ENCODE assay signal across 9 cellular contexts in the genomic region with DNA sequence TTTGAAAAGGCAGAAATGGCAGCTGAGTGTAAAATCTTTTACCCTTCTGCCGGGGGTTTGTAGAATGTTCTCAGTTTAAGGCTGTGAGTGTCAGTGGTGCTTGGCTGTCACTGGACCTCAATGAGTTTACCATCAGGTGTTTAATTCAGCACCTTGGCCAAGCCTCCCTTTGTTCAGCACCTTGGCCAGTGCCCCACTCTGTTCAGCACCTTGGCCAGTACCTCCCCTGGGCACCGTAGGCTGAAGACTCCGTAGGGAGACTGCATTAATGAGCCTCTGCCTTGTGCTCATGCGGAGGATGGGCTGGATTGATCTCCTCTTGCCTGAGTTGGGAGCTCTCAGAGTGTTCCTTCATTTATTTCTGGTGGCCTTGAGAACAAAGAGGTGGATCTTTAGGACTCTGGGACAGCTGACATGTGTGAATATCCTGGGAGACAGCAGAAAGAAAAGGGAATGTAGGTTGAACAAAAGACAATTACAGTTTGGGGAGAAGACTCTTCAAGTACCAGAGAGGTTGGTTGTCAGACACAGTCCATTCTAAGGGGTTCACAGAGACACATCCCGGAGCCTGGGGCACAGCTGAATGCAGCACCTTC. TPM values are rescaled to one million over a fixed set of nuclear protein-coding genes. Genes with fewer than 3 reads are reported as not detected.
A peak's percentile ranks its signal among the peaks of the same experiment; 100 is the strongest.
DNase-seq lines count a peak whose midpoint lies in the region; ATAC-seq and TF ChIP-seq lines count a peak whose summit lies in the region.
"Had no signal": no experiment of that assay in that cellular context is flagged by ENCODE, and none has a peak within 500 bp of the region (broad histone marks: within the 10 kb centered on the region; RNA-seq: fewer than 3 reads in every experiment).

No MANE protein-coding gene starts in this region.

- no peaks in the 10 kb centered on the region for H3K36me3 Mint-ChIP-seq in GM23338 (ENCODE audit: low read depth)
- no peaks in the 10 kb centered on the region for H3K36me3 Mint-ChIP-seq in stimulated activated effector memory CD8-positive, alpha-beta T cell treated with anti-CD3 and anti-CD28 coated beads, Interleukin-12 subunit alpha, Interleukin-12 subunit beta, amount 100 ng/mL, for 72 hours

- H3K9me3 Mint-ChIP-seq in GM23338, result no peaks in the 10 kb centered on the region; the same call in 2 of the 3 replicates
- H3K9me3 Mint-ChIP-seq in stimulated activated effector memory CD8-positive, alpha-beta T cell treated with anti-CD3 and anti-CD28 coated beads, Interleukin-12 subunit alpha, Interleukin-12 subunit beta, amount 100 ng/mL, for 72 hours, result peaks cover 5% of the 10 kb centered on the region
- H3K9me3 Mint-ChIP-seq: nephron had no signal

- H3K79me2 ChIP-seq in GM23338 (replicated peaks; ENCODE audit: insufficient read depth), result no peaks in the 10 kb centered on the region

- no peaks in the 10 kb centered on the region for H3F3A ChIP-seq in GM23338 (replicated peaks; ENCODE audit: low read depth)

- CTCF ChIA-PET in RWPE1 (lab: Yijun Ruan, JAX), result interaction anchor here (0.6 kb wide), 1 partner anchor 116 kb away, joined by 3 read pairs; no protein-coding TSS in a partner anchor

- no peak for TF ChIP-seq CTCF in GM23338 (conservative IDR thresholded peaks at IDR 0.05; ENCODE audit: low read depth in 2 of 2)
- no peak for TF ChIP-seq CTCF in RWPE1 (conservative IDR thresholded peaks at IDR 0.05; ENCODE audit: low read depth)
- no peak for TF ChIP-seq CTCF in gastrocnemius medialis (IDR thresholded peaks at IDR 0.05 in 4 of 5, conservative IDR thresholded peaks at IDR 0.05 in 1 of 5)

- ATAC-seq in GM23338, result peak; percentile 99
- ATAC-seq in stimulated activated effector memory CD8-positive, alpha-beta T cell treated with anti-CD3 and anti-CD28 coated beads, Interleukin-12 subunit alpha, Interleukin-12 subunit beta, amount 100 ng/mL, for 72 hours, result peak; percentile 62
- no peak for ATAC-seq in HG03097 (IDR thresholded peaks at IDR 0.05; ENCODE audit: low FRiP score, unreplicated experiment)
- no peak for ATAC-seq in gastrocnemius medialis

- POLR2A ChIA-PET in RWPE1 (lab: Yijun Ruan, JAX; ENCODE audit: low non-redundant PET), result no interaction called here

- H3K4me2 ChIP-seq in GM23338, result no peak overlapping the region

- H3K4me3 Mint-ChIP-seq in GM23338, result no peak overlapping the region
- no peak overlapping the region for H3K4me3 Mint-ChIP-seq in stimulated activated effector memory CD8-positive, alpha-beta T cell treated with anti-CD3 and anti-CD28 coated beads, Interleukin-12 subunit alpha, Interleukin-12 subunit beta, amount 100 ng/mL, for 72 hours
- H3K4me3 Mint-ChIP-seq: nephron had no signal

- H3K27ac ChIP-seq in GM23338 (ENCODE audit: low read depth) (no peak overlapping the region), RWPE1 (no peak overlapping the region), gastrocnemius medialis (no peak overlapping the region)

- H3K4me1 ChIP-seq in GM23338 (ENCODE audit: insufficient read depth) (no peaks in the 10 kb centered on the region), gastrocnemius medialis (no peaks in the 10 kb centered on the region)

- intact Hi-C loops in gastrocnemius medialis (cut with DNase I; ENCODE audit: low total_unique reads), result no loop called here

- H3K27me3 ChIP-seq in GM23338 (ENCODE audit: insufficient read depth) (no peaks in the 10 kb centered on the region), gastrocnemius medialis (no peaks in the 10 kb centered on the region)

- H4K20me1 ChIP-seq in GM23338 (replicated peaks; ENCODE audit: insufficient read depth), result peaks cover 4% of the 10 kb centered on the region; the same call in 1 of the 2 replicates

- in situ Hi-C loops in gastrocnemius medialis (cut with MboI; ENCODE audit: low sequenced_read_pairs in 4 of 4), result no loop called here

- no peaks in the 10 kb centered on the region for H3K36me3 ChIP-seq in GM23338 (ENCODE audit: insufficient read depth)
- no peaks in the 10 kb centered on the region for H3K36me3 ChIP-seq in gastrocnemius medialis

- DNase-seq in GM23338 (ENCODE audit: low spot score) (peak; percentile 84), RWPE1 (ENCODE audit: low spot score) (peak; percentile 74), amniotic epithelial cell (ENCODE audit: low read depth) (peak; percentile 46), left kidney (ENCODE audit: low read depth, low spot score) (peak; percentile 89), gastrocnemius medialis (no peak), putamen (ENCODE audit: low spot score) (no peak)
- peak; percentile 37 to 69 for DNase-seq in stimulated activated effector memory CD8-positive, alpha-beta T cell treated with anti-CD3 and anti-CD28 coated beads, Interleukin-12 subunit alpha, Interleukin-12 subunit beta, amount 100 ng/mL, for 72 hours (ENCODE audit: low spot score in 2 of 2)

- no peak for TF ChIP-seq POLR2A in gastrocnemius medialis (IDR thresholded peaks at IDR 0.05)

- H3K27me3 Mint-ChIP-seq in GM23338 (ENCODE audit: insufficient read depth, low read depth, poor library complexity), result peaks cover 11% of the 10 kb centered on the region

- H3K4me1 Mint-ChIP-seq in GM23338, result no peaks in the 10 kb centered on the region; the same call in 2 of the 3 replicates
- no peaks in the 10 kb centered on the region for H3K4me1 Mint-ChIP-seq in stimulated activated effector memory CD8-positive, alpha-beta T cell treated with anti-CD3 and anti-CD28 coated beads, Interleukin-12 subunit alpha, Interleukin-12 subunit beta, amount 100 ng/mL, for 72 hours
- H3K4me1 Mint-ChIP-seq: nephron had no signal

- H3K4me3 ChIP-seq in GM23338 (no peak overlapping the region), gastrocnemius medialis (no peak overlapping the region)

- H3K9me2 ChIP-seq in GM23338 (ENCODE audit: insufficient read depth), result no peaks in the 10 kb centered on the region

- no peak overlapping the region for H3K27ac Mint-ChIP-seq in GM23338
- H3K27ac Mint-ChIP-seq in stimulated activated effector memory CD8-positive, alpha-beta T cell treated with anti-CD3 and anti-CD28 coated beads, Interleukin-12 subunit alpha, Interleukin-12 subunit beta, amount 100 ng/mL, for 72 hours, result no peak overlapping the region
- H3K27ac Mint-ChIP-seq: nephron had no signal

- no peak overlapping the region for H2AFZ ChIP-seq in GM23338

- no peaks in the 10 kb centered on the region for H3K9me3 ChIP-seq in gastrocnemius medialis

TF ChIP-seq in GM23338, 12 proteins besides CTCF, POLR2A, EP300 and RAD21 (continues in another document):
- TF ChIP-seq, protein P1, sequence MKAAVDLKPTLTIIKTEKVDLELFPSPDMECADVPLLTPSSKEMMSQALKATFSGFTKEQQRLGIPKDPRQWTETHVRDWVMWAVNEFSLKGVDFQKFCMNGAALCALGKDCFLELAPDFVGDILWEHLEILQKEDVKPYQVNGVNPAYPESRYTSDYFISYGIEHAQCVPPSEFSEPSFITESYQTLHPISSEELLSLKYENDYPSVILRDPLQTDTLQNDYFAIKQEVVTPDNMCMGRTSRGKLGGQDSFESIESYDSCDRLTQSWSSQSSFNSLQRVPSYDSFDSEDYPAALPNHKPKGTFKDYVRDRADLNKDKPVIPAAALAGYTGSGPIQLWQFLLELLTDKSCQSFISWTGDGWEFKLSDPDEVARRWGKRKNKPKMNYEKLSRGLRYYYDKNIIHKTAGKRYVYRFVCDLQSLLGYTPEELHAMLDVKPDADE (IDR thresholded peaks at IDR 0.05), result no peak

RNA-seq across cellular contexts. Expression of a gene that starts 1.6 kb away (rescaled TPM):
- total RNA-seq in GM23338 (2014; rRNA removed; shearing (Covaris generic)), result not detected in 2 replicates
- polyA plus RNA-seq in GM23338 (2016; fragmentation: Nextera tagmentation; extraction: Ambion mirVana), result not detected in 2 replicates
- not detected for total RNA-seq in gastrocnemius medialis

RNA-seq across cellular contexts. Expression of a gene that starts 32.6 kb away (rescaled TPM):
- total RNA-seq in GM23338 (2014; rRNA removed; shearing (Covaris generic)), result 6.5 and 10.9 TPM in 2 replicates
- 14.5 and 14.8 TPM in 2 replicates for polyA plus RNA-seq in GM23338 (2016; fragmentation: Nextera tagmentation; extraction: Ambion mirVana)
- total RNA-seq in gastrocnemius medialis, result not detected

RNA-seq across cellular contexts. Expression of a gene that starts 42.0 kb away (rescaled TPM):
- 11.1 and 17.9 TPM in 2 replicates for total RNA-seq in GM23338 (2014; rRNA removed; shearing (Covaris generic))
- polyA plus RNA-seq in GM23338 (2016; fragmentation: Nextera tagmentation; extraction: Ambion mirVana), result 4.3 and 5.6 TPM in 2 replicates
- total RNA-seq in gastrocnemius medialis, result 1 to 10 TPM; 4.2 to 9.6 (median 6.8) TPM

Comparison
In these comparisons a context has a peak if more than half of its experiments do, and no peak if none do; other contexts are left out.
1. ATAC-seq: peak in GM23338 (single experiment) and stimulated activated effector memory CD8-positive, alpha-beta T cell treated with anti-CD3 and anti-CD28 coated beads, Interleukin-12 subunit alpha, Interleukin-12 subunit beta, amount 100 ng/mL, for 72 hours (single experiment); none in HG03097 (single experiment) and gastrocnemius medialis (0 of 2).
2. DNase-seq: peak in GM23338 (single experiment), RWPE1 (single experiment), amniotic epithelial cell (single experiment), left kidney (single experiment) and stimulated activated effector memory CD8-positive, alpha-beta T cell treated with anti-CD3 and anti-CD28 coated beads, Interleukin-12 subunit alpha, Interleukin-12 subunit beta, amount 100 ng/mL, for 72 hours (2 of 2); none in gastrocnemius medialis (0 of 2) and putamen (single experiment).